4 cellular contexts compared by ENCODE assay signal in genomic region chr7:141770083-141770583, GRCh38. TPM values are rescaled to one million over a fixed set of nuclear protein-coding genes. Genes with fewer than 3 reads are reported as not detected.
"Had no signal": no experiment of that assay in that cellular context is flagged by ENCODE, and none has a peak within 500 bp of the region (broad histone marks: within the 10 kb centered on the region; RNA-seq: fewer than 3 reads in every experiment).

No MANE protein-coding gene starts in this region.

RNA-seq across cellular contexts. Expression of gene TAS2R3, which starts 6.2 kb away (rescaled TPM):
- polyA plus RNA-seq: SK-N-SH had no signal

RNA-seq across cellular contexts. Expression of gene TAS2R4, which starts 6.3 kb away (rescaled TPM):
- total RNA-seq: PC-3 had no signal

RNA-seq across cellular contexts. Expression of gene TAS2R5, which starts 19.9 kb away (rescaled TPM):
- total RNA-seq: RPMI7951, SJSA1 had no signal
